Comparison of ENCODE assay signal across 18 cellular contexts in genomic region chr15:39907216-39907615, GRCh38. TPM values are rescaled to one million over a fixed set of nuclear protein-coding genes. Genes with fewer than 3 reads are reported as not detected.
"Had no signal": no experiment of that assay in that cellular context is flagged by ENCODE, and none has a peak within 500 bp of the region (broad histone marks: within the 10 kb centered on the region; RNA-seq: fewer than 3 reads in every experiment).

No MANE protein-coding gene starts in this region.

- H3K9me3 ChIP-seq: left lung, mucosa of descending colon, right atrium auricular region, tibial nerve, vagina had no signal

- DNase-seq: activated CD4-positive, alpha-beta T cell treated with anti-CD3 and anti-CD28 coated beads, Interleukin-2, amount 10 ng/mL, durations not matched to agents 7 days and 5 days; activated CD8-positive, alpha-beta memory T cell treated with anti-CD3 and anti-CD28 coated beads for 24 hours; activated naive CD8-positive, alpha-beta T cell treated with anti-CD3 and anti-CD28 coated beads for 36 hours; brain microvascular endothelial cell; left lung; mammary epithelial cell; mucosa of descending colon; naive thymus-derived CD4-positive, alpha-beta T cell; stimulated activated CD4-positive, alpha-beta T cell treated with anti-CD3 and anti-CD28 coated beads, Interleukin-4, amount 100 ng/mL, for 4 hours; stimulated activated CD8-positive, alpha-beta memory T cell treated with anti-CD3 and anti-CD28 coated beads, Interleukin-4, amount 100 ng/mL, for 48 hours; stimulated activated naive CD4-positive, alpha-beta T cell treated with Interleukin-2 at 50 U/mL for 16 hours had no signal

- H3K4me3 Mint-ChIP-seq: activated CD4-positive, alpha-beta T cell treated with anti-CD3 and anti-CD28 coated beads, Interleukin-2, amount 10 ng/mL, durations not matched to agents 7 days and 5 days; activated naive CD8-positive, alpha-beta T cell treated with anti-CD3 and anti-CD28 coated beads for 36 hours; central memory CD8-positive, alpha-beta T cell; naive thymus-derived CD4-positive, alpha-beta T cell; T-helper 2 cell treated with Interferon-gamma antibody and Interleukin-4, amounts not matched to agents 5 μg/mL and 100 μg/mL, for 36 hours had no signal

- H3K4me1 Mint-ChIP-seq: activated CD4-positive, alpha-beta T cell treated with anti-CD3 and anti-CD28 coated beads, Interleukin-2, amount 10 ng/mL, durations not matched to agents 7 days and 5 days; activated naive CD8-positive, alpha-beta T cell treated with anti-CD3 and anti-CD28 coated beads for 36 hours; central memory CD8-positive, alpha-beta T cell had no signal

- ATAC-seq: left lung; mucosa of descending colon; naive thymus-derived CD4-positive, alpha-beta T cell had no signal

- H3K27me3 ChIP-seq: brain microvascular endothelial cell, left lung, right atrium auricular region, tibial nerve, vagina had no signal

- H3K4me3 ChIP-seq: left lung, mucosa of descending colon, right atrium auricular region, smooth muscle cell, tibial nerve, vagina had no signal

- H3K36me3 Mint-ChIP-seq: activated naive CD8-positive, alpha-beta T cell treated with anti-CD3 and anti-CD28 coated beads for 36 hours; naive thymus-derived CD4-positive, alpha-beta T cell had no signal

- H3K36me3 ChIP-seq: brain microvascular endothelial cell, left lung, right atrium auricular region, tibial nerve, vagina had no signal

- H3K27ac Mint-ChIP-seq: activated CD4-positive, alpha-beta T cell treated with anti-CD3 and anti-CD28 coated beads, Interleukin-2, amount 10 ng/mL, durations not matched to agents 7 days and 5 days; activated naive CD8-positive, alpha-beta T cell treated with anti-CD3 and anti-CD28 coated beads for 36 hours; naive thymus-derived CD4-positive, alpha-beta T cell; progenitor cell of endocrine pancreas; T-helper 2 cell treated with Interferon-gamma antibody and Interleukin-4, amounts not matched to agents 5 μg/mL and 100 μg/mL, for 36 hours had no signal

- H3K27ac ChIP-seq: left lung, right atrium auricular region, tibial nerve, vagina had no signal

- H3K9me3 Mint-ChIP-seq: activated CD4-positive, alpha-beta T cell treated with anti-CD3 and anti-CD28 coated beads, Interleukin-2, amount 10 ng/mL, durations not matched to agents 7 days and 5 days; activated naive CD8-positive, alpha-beta T cell treated with anti-CD3 and anti-CD28 coated beads for 36 hours; central memory CD8-positive, alpha-beta T cell; T-helper 2 cell treated with Interferon-gamma antibody and Interleukin-4, amounts not matched to agents 5 μg/mL and 100 μg/mL, for 36 hours had no signal

- H3K4me2 ChIP-seq: smooth muscle cell had no signal

- H3K4me1 ChIP-seq: left lung, right atrium auricular region, tibial nerve, vagina had no signal

RNA-seq across cellular contexts. Expression of gene GPR176, which starts 12.8 kb away (rescaled TPM):
- total RNA-seq: activated CD4-positive, alpha-beta T cell treated with anti-CD3 and anti-CD28 coated beads, Interleukin-2, amount 10 ng/mL, durations not matched to agents 7 days and 5 days had no signal
- polyA plus RNA-seq: naive thymus-derived CD4-positive, alpha-beta T cell had no signal
